In genomic region chr7:117902314-117902889, GRCh38 we compare ENCODE assay signal across 7 cellular contexts. TPM values are rescaled to one million over a fixed set of nuclear protein-coding genes. Genes with fewer than 3 reads are reported as not detected.
"Had no signal": no experiment of that assay in that cellular context is flagged by ENCODE, and none has a peak within 500 bp of the region (broad histone marks: within the 10 kb centered on the region; RNA-seq: fewer than 3 reads in every experiment).

No MANE protein-coding gene starts in this region.

- H3K4me3 ChIP-seq: GM23338, K562 had no signal

- H2AFZ ChIP-seq: GM23338 had no signal

- DNase-seq: H9, HCEC 1CT, IMR-90, KG1 had no signal

- H3K27ac ChIP-seq: HL-60 had no signal

- ATAC-seq: GM23338, K562 had no signal

- H3K4me2 ChIP-seq: GM23338 had no signal

RNA-seq across cellular contexts. Expression of gene CTTNBP2, which starts 29.2 kb away (rescaled TPM):
- polyA plus RNA-seq: K562 had no signal
